In the genomic region with DNA sequence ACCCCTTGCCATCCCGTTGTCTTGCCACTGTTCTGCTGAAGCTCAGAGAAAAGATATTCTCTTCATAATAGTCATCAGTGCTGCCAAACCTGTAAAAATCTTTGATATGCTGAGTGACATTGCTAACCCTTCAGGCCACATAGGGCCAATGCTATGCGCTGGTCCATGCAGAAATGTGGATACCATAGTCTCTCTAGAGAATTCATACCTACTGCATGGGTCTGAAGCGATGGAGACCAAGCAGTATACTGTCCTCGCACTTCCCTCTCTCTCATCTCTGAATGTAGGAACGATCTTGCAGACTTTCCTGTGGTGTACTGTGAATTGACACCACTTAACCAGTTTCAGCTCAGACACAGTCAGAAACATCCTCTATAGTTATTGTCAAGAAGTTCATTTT, we compare ENCODE assay signal across 23 cellular contexts. TPM values are rescaled to one million over a fixed set of nuclear protein-coding genes. Genes with fewer than 3 reads are reported as not detected.
DNase-seq lines count a peak whose midpoint lies in the region; ATAC-seq lines count a peak whose summit lies in the region.
"Had no signal": no experiment of that assay in that cellular context is flagged by ENCODE, and none has a peak within 500 bp of the region (broad histone marks: within the 10 kb centered on the region; RNA-seq: fewer than 3 reads in every experiment).

No MANE protein-coding gene starts in this region.

- DNase-seq in activated CD8-positive, alpha-beta memory T cell treated with anti-CD3 and anti-CD28 coated beads for 24 hours: peak; percentile 65
- no peak for DNase-seq in activated CD8-positive, alpha-beta memory T cell treated with anti-CD3 and anti-CD28 coated beads, Interleukin-2, amount 50 U/mL, for 4 hours
- DNase-seq in SK-N-MC (ENCODE audit: low read depth, low spot score) (no peak), caudate nucleus (lab: John Stamatoyannopoulos, UW) (no peak)
- no peak for DNase-seq in activated naive CD4-positive, alpha-beta T cell treated with anti-CD3 and anti-CD28 coated beads, Interleukin-2, amount 50 U/mL, for 72 hours (ENCODE audit: low spot score in 2 of 2)
- DNase-seq in stimulated activated naive B cell treated with anti-CD40 and anti-IgM and Interleukin-4, amounts not matched to agents 10 μg/mL and 1 μg/mL and 100 μg/mL, for 72 hours: no peak
- DNase-seq in central memory CD4-positive, alpha-beta T cell: no peak
- DNase-seq: DND-41; HFFc6; KBM-7; mammary epithelial cell; MV-4-11; NCI-H1694; NCI-H774; PC-3; psoas muscle; SHP77; stimulated activated CD4-positive, alpha-beta T cell treated with anti-CD3 and anti-CD28 coated beads, Interleukin-1b, Interleukin-23, amount 100 ng/mL, for 48 hours; stimulated activated naive CD4-positive, alpha-beta T cell treated with Interleukin-2 at 50 U/mL for 16 hours; transverse colon had no signal

- peak; percentile 58 to 64 for ATAC-seq in activated naive CD4-positive, alpha-beta T cell treated with anti-CD3 and anti-CD28 coated beads, Interleukin-2, amount 50 U/mL, for 72 hours
- ATAC-seq in stimulated activated naive B cell treated with anti-CD40 and anti-IgM and Interleukin-4, amounts not matched to agents 10 μg/mL and 1 μg/mL and 100 μg/mL, for 72 hours (replicated peaks): peak; percentile 35 to 47
- no peak for ATAC-seq in GM19452 (IDR thresholded peaks at IDR 0.05; ENCODE audit: unreplicated experiment)
- ATAC-seq: PC-3, psoas muscle had no signal

- H3K27me3 Mint-ChIP-seq in stimulated activated naive B cell treated with anti-CD40 and anti-IgM and Interleukin-4, amounts not matched to agents 10 μg/mL and 1 μg/mL and 100 μg/mL, for 72 hours: no peaks in the 10 kb centered on the region
- H3K27me3 Mint-ChIP-seq: B cell had no signal

- peak overlapping the region; percentile 46 to 54 for H3K4me3 Mint-ChIP-seq in stimulated activated naive B cell treated with anti-CD40 and anti-IgM and Interleukin-4, amounts not matched to agents 10 μg/mL and 1 μg/mL and 100 μg/mL, for 72 hours
- H3K4me3 Mint-ChIP-seq: B cell, HFFc6 had no signal

- H3K27ac ChIP-seq in SK-N-MC (peak overlapping the region; percentile 94; the same call in 1 of the 2 replicates), caudate nucleus (ENCODE audit: low read depth, low read length) (no peak overlapping the region)
- H3K27ac ChIP-seq: psoas muscle, transverse colon had no signal

- H3K9ac ChIP-seq in SK-N-MC (ENCODE audit: insufficient read length): no peak overlapping the region

- H3K4me3 ChIP-seq in SK-N-MC: peak overlapping the region; percentile 54; the same call in 1 of the 2 replicates
- H3K4me3 ChIP-seq: psoas muscle, skin epidermis, transverse colon had no signal

- peaks cover 0 to 11% of the 10 kb centered on the region in 2 donors for H3K36me3 Mint-ChIP-seq in activated naive CD4-positive, alpha-beta T cell treated with anti-CD3 and anti-CD28 coated beads, Interleukin-2, amount 50 U/mL, for 72 hours
- peaks cover 6 to 10% of the 10 kb centered on the region in 2 donors for H3K36me3 Mint-ChIP-seq in stimulated activated naive B cell treated with anti-CD40 and anti-IgM and Interleukin-4, amounts not matched to agents 10 μg/mL and 1 μg/mL and 100 μg/mL, for 72 hours

- H3K36me3 ChIP-seq in SK-N-MC (ENCODE audit: insufficient read depth, low read length): no peaks in the 10 kb centered on the region
- H3K36me3 ChIP-seq: transverse colon had no signal

- H3K4me1 Mint-ChIP-seq in stimulated activated naive B cell treated with anti-CD40 and anti-IgM and Interleukin-4, amounts not matched to agents 10 μg/mL and 1 μg/mL and 100 μg/mL, for 72 hours: peaks cover 32 to 46% of the 10 kb centered on the region in 2 donors

- H3K27ac Mint-ChIP-seq in activated naive CD4-positive, alpha-beta T cell treated with anti-CD3 and anti-CD28 coated beads, Interleukin-2, amount 50 U/mL, for 72 hours: peak overlapping the region; percentile 8 to 79
- H3K27ac Mint-ChIP-seq in stimulated activated naive B cell treated with anti-CD40 and anti-IgM and Interleukin-4, amounts not matched to agents 10 μg/mL and 1 μg/mL and 100 μg/mL, for 72 hours: peak overlapping the region; percentile 98
- H3K27ac Mint-ChIP-seq: B cell, HFFc6 had no signal

- H3K9me3 Mint-ChIP-seq in activated naive CD4-positive, alpha-beta T cell treated with anti-CD3 and anti-CD28 coated beads, Interleukin-2, amount 50 U/mL, for 72 hours: peaks cover 6 to 8% of the 10 kb centered on the region in 2 donors
- H3K9me3 Mint-ChIP-seq in stimulated activated naive B cell treated with anti-CD40 and anti-IgM and Interleukin-4, amounts not matched to agents 10 μg/mL and 1 μg/mL and 100 μg/mL, for 72 hours: peaks cover 3 to 8% of the 10 kb centered on the region in 2 donors
- H3K9me3 Mint-ChIP-seq: HFFc6 had no signal

- no peaks in the 10 kb centered on the region for H3K9me3 ChIP-seq in SK-N-MC (ENCODE audit: low read depth, low read length)
- H3K9me3 ChIP-seq: psoas muscle, transverse colon had no signal

RNA-seq across cellular contexts. Expression of gene ANKRD44, which starts 17.9 kb away (rescaled TPM):
- total RNA-seq in activated naive CD4-positive, alpha-beta T cell treated with anti-CD3 and anti-CD28 coated beads, Interleukin-2, amount 50 U/mL, for 72 hours: 100 to 1,000 TPM; 103 to 130 TPM
